8 cellular contexts compared by ENCODE assay signal in genomic region chr11:506950-507726, GRCh38. TPM values are rescaled to one million over a fixed set of nuclear protein-coding genes. Genes with fewer than 3 reads are reported as not detected.
DNase-seq lines count a peak whose midpoint lies in the region; ATAC-seq, FAIRE-seq and TF ChIP-seq lines count a peak whose summit lies in the region.

Gene RNH1, minus strand, starts transcription at chr11:507242. Its CDS starts 5,080 bp downstream, at chr11:502162.

- no peaks in the 10 kb centered on the region; the same call in 1 of the 2 replicates for H3K27me3 Mint-ChIP-seq in WTC11 (ENCODE audit: low read depth)
- peaks cover 6 to 11% (median 8%) of the 10 kb centered on the region in 3 donors for H3K27me3 Mint-ChIP-seq in immature natural killer cell (ENCODE audit: low read depth in 3 of 3)

- H3K27ac ChIP-seq in ACC112 (ENCODE audit: low read depth, low read length), result peak within 1 kb of the TSS; percentile 100

- peak within 1 kb of the TSS; percentile 72 for H2AFZ ChIP-seq in ACC112 (ENCODE audit: low read length, unreplicated experiment)

- H3K36me3 ChIP-seq in ACC112 (ENCODE audit: insufficient read depth, low read length), result peaks cover 5% of the 10 kb centered on the region; the same call in 1 of the 2 replicates
- peaks cover 12% of the 10 kb centered on the region for H3K36me3 ChIP-seq in bronchial epithelial cell (ENCODE audit: control insufficient read depth, insufficient read depth, low read length)

- FAIRE-seq in bronchial epithelial cell (lab: Jason Lieb, UNC), result no peak

- peaks cover 51% of the 10 kb centered on the region for H3K79me2 ChIP-seq in ACC112 (ENCODE audit: control insufficient read depth, insufficient read depth, low read length, unreplicated experiment)

- H3K9me3 Mint-ChIP-seq in WTC11 (no peaks in the 10 kb centered on the region), immature natural killer cell (no peaks in the 10 kb centered on the region)

- H3K4me3 Mint-ChIP-seq in WTC11 (peak within 1 kb of the TSS; percentile 93), immature natural killer cell (peak within 1 kb of the TSS; percentile 94 to 99 (median 97))

- DNase-seq in NCI-H2227 (lab: John Stamatoyannopoulos, UW; ENCODE audit: unreplicated experiment) (peak; percentile 98), WTC11 (ENCODE audit: low spot score) (peak; percentile 97), bronchial epithelial cell (ENCODE audit: low read depth) (peak; percentile 82), immature natural killer cell (peak; percentile 95 to 97 (median 97)), smooth muscle cell of the brain vasculature (ENCODE audit: low read depth, low spot score) (peak; percentile 79)

- ATAC-seq in GM18873 (IDR thresholded peaks at IDR 0.05; ENCODE audit: low FRiP score, unreplicated experiment) (peak; percentile 27), HG03139 (IDR thresholded peaks at IDR 0.05; ENCODE audit: unreplicated experiment) (peak; percentile 52), WTC11 (peak; percentile 84)

- H3K27ac Mint-ChIP-seq in WTC11, result peak within 1 kb of the TSS; percentile 99
- H3K27ac Mint-ChIP-seq in immature natural killer cell, result peak within 1 kb of the TSS; percentile 99 to 100 (median 99)

- TF ChIP-seq CTCF in WTC11 (IDR thresholded peaks at IDR 0.05) (no peak), bronchial epithelial cell (IDR thresholded peaks at IDR 0.05; ENCODE audit: insufficient read depth, low read length, severe bottlenecking) (no peak)

- H3K36me3 Mint-ChIP-seq in WTC11 (peaks cover 9% of the 10 kb centered on the region; the same call in 1 of the 2 replicates), immature natural killer cell (peaks cover 0 to 4% (median 3%) of the 10 kb centered on the region in 3 donors)

- POLR2A ChIA-PET in WTC11 (lab: Charles Lee), result interaction anchor here (0.5 to 1.2 kb wide), 4 partner anchors 57 to 90 kb away, joined by 4 to 5 read pairs (median 4); partner anchors contain the start of gene PTDSS2

- H3K4me3 ChIP-seq in ACC112 (ENCODE audit: low read depth, low read length), result peak within 1 kb of the TSS; percentile 99
- peak within 1 kb of the TSS; percentile 85 for H3K4me3 ChIP-seq in bronchial epithelial cell (ENCODE audit: low read depth, low read length)

- CTCF ChIA-PET in WTC11 (lab: Charles Lee), result interaction anchor here (0.6 to 2.1 kb wide), 7 partner anchors 9 to 276 kb away, joined by 3 to 17 read pairs (median 4); partner anchors contain the start of genes HRAS and PTDSS2

- peaks cover 16% of the 10 kb centered on the region for H3K4me1 ChIP-seq in ACC112 (ENCODE audit: control insufficient read depth, insufficient read depth, low read length, unreplicated experiment)

- H3K4me1 Mint-ChIP-seq in WTC11, result peaks cover 12% of the 10 kb centered on the region
- peaks cover 19 to 23% of the 10 kb centered on the region in 2 donors for H3K4me1 Mint-ChIP-seq in immature natural killer cell

- H3K27me3 ChIP-seq in ACC112 (ENCODE audit: insufficient read depth, low read length) (no peaks in the 10 kb centered on the region), bronchial epithelial cell (ENCODE audit: control insufficient read depth, insufficient read depth, low read length) (no peaks in the 10 kb centered on the region)

TF ChIP-seq in WTC11, 78 proteins besides CTCF, POLR2A, EP300 and RAD21 (continues in another document):
- TF ChIP-seq GTF2I (CRISPR knock-in tag; conservative IDR thresholded peaks at IDR 0.05) (no peak), ARID4B (CRISPR knock-in tag; IDR thresholded peaks at IDR 0.05; ENCODE audit: borderline replicate concordance) (0 out of 2 replicates have a peak, but pooled peaks have one; percentile 7), SMAD4 (CRISPR knock-in tag; IDR thresholded peaks at IDR 0.05) (no peak), PRDM15 (CRISPR knock-in tag; IDR thresholded peaks at IDR 0.05) (no peak), HMGA2 (CRISPR knock-in tag; IDR thresholded peaks at IDR 0.05) (no peak), ZNF425 (CRISPR knock-in tag; conservative IDR thresholded peaks at IDR 0.05) (no peak), JAZF1 (CRISPR knock-in tag; IDR thresholded peaks at IDR 0.05) (no peak), IRF1 (CRISPR knock-in tag; IDR thresholded peaks at IDR 0.05) (no peak), CREM (CRISPR knock-in tag; IDR thresholded peaks at IDR 0.05) (peak; percentile 24; the same call in 1 of the 2 replicates), ZNF263 (CRISPR knock-in tag; IDR thresholded peaks at IDR 0.05; ENCODE audit: low read depth) (no peak), EMX1 (CRISPR knock-in tag; IDR thresholded peaks at IDR 0.05) (no peak)

RNA-seq across cellular contexts. Expression of gene RNH1, which starts in this region (rescaled TPM):
- 59.0 to 67.5 TPM (median 60.4 TPM) in 3 replicates for total RNA-seq in WTC11 (2021)
- total RNA-seq in bronchial epithelial cell, result 361 and 427 TPM in 2 replicates
- 100 to 1,000 TPM; 164 to 180 (median 168) TPM for polyA plus RNA-seq in immature natural killer cell

Comparison
In these comparisons a context has a peak if more than half of its experiments do, and no peak if none do; other contexts are left out.
1. Peak in every context shown above with its lines: DNase-seq, ATAC-seq, H3K4me3 ChIP-seq and H3K27ac ChIP-seq.
2. ATAC-seq: peak in every context shown above with its lines; median percentile 84 in WTC11; 52 in HG03139; 27 in GM18873.